ENCODE assay signal across 26 cellular contexts in genomic region chr9:110687497-110687896, GRCh38. TPM values are rescaled to one million over a fixed set of nuclear protein-coding genes. Genes with fewer than 3 reads are reported as not detected.
"Had no signal": no experiment of that assay in that cellular context is flagged by ENCODE, and none has a peak within 500 bp of the region (broad histone marks: within the 10 kb centered on the region; RNA-seq: fewer than 3 reads in every experiment).

No MANE protein-coding gene starts in this region.

- ATAC-seq: left cardiac atrium; pancreas; psoas muscle; right cardiac atrium; stimulated activated naive CD8-positive, alpha-beta T cell treated with anti-CD3 and anti-CD28 coated beads, Interleukin-15, Interleukin-2, amounts not matched to agents 100 U/mL and 50 U/mL, for 24 hours; T-helper 17 cell had no signal

- H3K4me1 Mint-ChIP-seq: activated CD4-positive, alpha-beta memory T cell treated with anti-CD3 and anti-CD28 coated beads, Interleukin-2, amount 10 ng/mL, durations not matched to agents 7 days and 5 days; activated CD8-positive, alpha-beta memory T cell treated with anti-CD3 and anti-CD28 coated beads, Interleukin-2, amount 10 ng/mL, durations not matched to agents 7 days and 5 days; activated naive CD4-positive, alpha-beta T cell treated with anti-CD3 and anti-CD28 coated beads, Interleukin-2, amount 50 U/mL, for 24 hours; brain; memory B cell; nephron progenitor cell; T-helper 17 cell had no signal

- H3K27ac ChIP-seq: hepatocyte, pancreas, psoas muscle, upper lobe of left lung had no signal

- H3K36me3 Mint-ChIP-seq: activated CD8-positive, alpha-beta memory T cell treated with anti-CD3 and anti-CD28 coated beads, Interleukin-2, amount 10 ng/mL, durations not matched to agents 7 days and 5 days; activated naive CD4-positive, alpha-beta T cell treated with anti-CD3 and anti-CD28 coated beads, Interleukin-2, amount 50 U/mL, for 24 hours; brain; memory B cell had no signal

- DNase-seq: activated CD4-positive, alpha-beta memory T cell treated with anti-CD3 and anti-CD28 coated beads, Interleukin-2, amount 10 ng/mL, durations not matched to agents 7 days and 5 days; activated CD4-positive, alpha-beta T cell treated with anti-CD3 and anti-CD28 coated beads for 48 hours; activated CD4-positive, CD25-positive, alpha-beta regulatory T cell; activated CD8-positive, alpha-beta memory T cell treated with anti-CD3 and anti-CD28 coated beads, Interleukin-2, amount 10 ng/mL, durations not matched to agents 7 days and 5 days; activated gamma-delta T cell; activated T-cell treated with anti-CD3 and anti-CD28 coated beads for 4 hours; aorta; caudate nucleus; effector CD4-positive, alpha-beta T cell; glutamatergic neuron; left cardiac atrium; nephron progenitor cell; pancreas; psoas muscle; right cardiac atrium; stimulated activated CD4-positive, alpha-beta T cell treated with anti-CD3 and anti-CD28 coated beads, Interleukin-12 subunit alpha, Interleukin-12 subunit beta, amount 100 ng/mL, for 4 hours; stimulated activated CD4-positive, alpha-beta T cell treated with anti-CD3 and anti-CD28 coated beads, Interleukin-4, amount 100 ng/mL, for 4 hours; stimulated activated naive CD8-positive, alpha-beta T cell treated with anti-CD3 and anti-CD28 coated beads, Interleukin-15, Interleukin-2, amounts not matched to agents 100 U/mL and 50 U/mL, for 24 hours; T-helper 17 cell; upper lobe of left lung had no signal

- H3K27me3 Mint-ChIP-seq: activated CD4-positive, alpha-beta memory T cell treated with anti-CD3 and anti-CD28 coated beads, Interleukin-2, amount 10 ng/mL, durations not matched to agents 7 days and 5 days; activated CD8-positive, alpha-beta memory T cell treated with anti-CD3 and anti-CD28 coated beads, Interleukin-2, amount 10 ng/mL, durations not matched to agents 7 days and 5 days; activated naive CD4-positive, alpha-beta T cell treated with anti-CD3 and anti-CD28 coated beads, Interleukin-2, amount 50 U/mL, for 24 hours; brain; dendritic cell treated with granulocyte-macrophage colony-stimulating factor and Interleukin-4, amounts not matched to agents 40 ng/mL and 50 ng/mL, for 4 days; memory B cell; T-helper 17 cell had no signal

- H3K27ac Mint-ChIP-seq: activated CD4-positive, alpha-beta memory T cell treated with anti-CD3 and anti-CD28 coated beads, Interleukin-2, amount 10 ng/mL, durations not matched to agents 7 days and 5 days; activated CD8-positive, alpha-beta memory T cell treated with anti-CD3 and anti-CD28 coated beads, Interleukin-2, amount 10 ng/mL, durations not matched to agents 7 days and 5 days; activated naive CD4-positive, alpha-beta T cell treated with anti-CD3 and anti-CD28 coated beads, Interleukin-2, amount 50 U/mL, for 24 hours; brain; dendritic cell treated with granulocyte-macrophage colony-stimulating factor and Interleukin-4, amounts not matched to agents 40 ng/mL and 50 ng/mL, for 4 days; memory B cell; nephron progenitor cell; T-helper 17 cell had no signal

- H3K4me3 Mint-ChIP-seq: activated CD4-positive, alpha-beta memory T cell treated with anti-CD3 and anti-CD28 coated beads, Interleukin-2, amount 10 ng/mL, durations not matched to agents 7 days and 5 days; activated CD8-positive, alpha-beta memory T cell treated with anti-CD3 and anti-CD28 coated beads, Interleukin-2, amount 10 ng/mL, durations not matched to agents 7 days and 5 days; activated naive CD4-positive, alpha-beta T cell treated with anti-CD3 and anti-CD28 coated beads, Interleukin-2, amount 50 U/mL, for 24 hours; brain; dendritic cell treated with granulocyte-macrophage colony-stimulating factor and Interleukin-4, amounts not matched to agents 40 ng/mL and 50 ng/mL, for 4 days; memory B cell; nephron progenitor cell; T-helper 17 cell had no signal

- H3K9me3 Mint-ChIP-seq: activated CD4-positive, alpha-beta memory T cell treated with anti-CD3 and anti-CD28 coated beads, Interleukin-2, amount 10 ng/mL, durations not matched to agents 7 days and 5 days; dendritic cell treated with granulocyte-macrophage colony-stimulating factor and Interleukin-4, amounts not matched to agents 40 ng/mL and 50 ng/mL, for 4 days; memory B cell; nephron progenitor cell had no signal

RNA-seq across cellular contexts. Expression of gene MUSK, which starts 18.9 kb away (rescaled TPM):
- total RNA-seq: activated CD4-positive, alpha-beta memory T cell treated with anti-CD3 and anti-CD28 coated beads, Interleukin-2, amount 10 ng/mL, durations not matched to agents 7 days and 5 days; activated CD8-positive, alpha-beta memory T cell treated with anti-CD3 and anti-CD28 coated beads, Interleukin-2, amount 10 ng/mL, durations not matched to agents 7 days and 5 days; mononuclear cell; T-helper 17 cell had no signal
